17 cellular contexts compared by ENCODE assay signal in genomic region chr9:19640023-19640422, GRCh38.
DNase-seq lines count a peak whose midpoint lies in the region; ATAC-seq lines count a peak whose summit lies in the region.
"Had no signal": no experiment of that assay in that cellular context is flagged by ENCODE, and none has a peak within 500 bp of the region (broad histone marks: within the 10 kb centered on the region; RNA-seq: fewer than 3 reads in every experiment).

No MANE protein-coding gene starts in this region.

- ATAC-seq in HG03108 (IDR thresholded peaks at IDR 0.05; ENCODE audit: unreplicated experiment), result no peak
- ATAC-seq: A549, GM12878 had no signal

- DNase-seq in DMS 273 (lab: John Stamatoyannopoulos, UW; ENCODE audit: unreplicated experiment) (peak; percentile 13), DMS 273 treated with DMSO at 0.1 percent for 48 hours (lab: John Stamatoyannopoulos, UW) (no peak), superior temporal gyrus (ENCODE audit: extremely low spot score) (peak; percentile 76), cerebellar cortex (ENCODE audit: low spot score) (no peak), NCI-H345 treated with DMSO at 0.1 percent for 48 hours (lab: John Stamatoyannopoulos, UW; ENCODE audit: unreplicated experiment) (no peak)
- DNase-seq: AML-193; Caco-2; CD4-positive, alpha-beta T cell; DMS79 treated with DMSO at 0.1 percent for 48 hours; H9 had no signal

- H3K27ac ChIP-seq in angular gyrus (ENCODE audit: low read depth, low read length), result peak overlapping the region; percentile 89
- peak overlapping the region; percentile 62 for H3K27ac ChIP-seq in layer of hippocampus (ENCODE audit: low read depth, low read length)
- H3K27ac ChIP-seq: 22Rv1, A549, C4-2B had no signal

- no peaks in the 10 kb centered on the region for H3K27me3 ChIP-seq in layer of hippocampus (ENCODE audit: control insufficient read depth, insufficient read depth, low read length)

Comparison
In these comparisons a context has a peak if more than half of its experiments do, and no peak if none do; other contexts are left out.
1. DNase-seq: peak in DMS 273 (single experiment) and superior temporal gyrus (single experiment); none in DMS 273 treated with DMSO at 0.1 percent for 48 hours (single experiment), cerebellar cortex (single experiment) and NCI-H345 treated with DMSO at 0.1 percent for 48 hours (single experiment).